ENCODE assay signal across 25 cellular contexts in genomic region chr7:74718336-74718735, GRCh38. TPM values are rescaled to one million over a fixed set of nuclear protein-coding genes. Genes with fewer than 3 reads are reported as not detected.
DNase-seq lines count a peak whose midpoint lies in the region; ATAC-seq, FAIRE-seq and TF ChIP-seq lines count a peak whose summit lies in the region.
"Had no signal": no experiment of that assay in that cellular context is flagged by ENCODE, and none has a peak within 500 bp of the region (broad histone marks: within the 10 kb centered on the region; RNA-seq: fewer than 3 reads in every experiment).

No MANE protein-coding gene starts in this region.

- no peaks in the 10 kb centered on the region for H3K9me3 Mint-ChIP-seq in CD4-positive, alpha-beta T cell
- H3K9me3 Mint-ChIP-seq in astrocyte (ENCODE audit: unreplicated experiment) = no peaks in the 10 kb centered on the region
- peaks cover 0 to 2% (median under 1%) of the 10 kb centered on the region in 5 donors for H3K9me3 Mint-ChIP-seq in CD8-positive, alpha-beta memory T cell
- H3K9me3 Mint-ChIP-seq: neural crest cell had no signal

- intact Hi-C loops in CD4-positive, alpha-beta T cell (cut with DNase I, micrococcal nuclease) = loop anchor here in 1 of 2 experiments (10.0 kb wide), 1 partner anchor 304 kb away; no protein-coding TSS in a partner anchor

- no peaks in the 10 kb centered on the region for H3K27me3 Mint-ChIP-seq in CD4-positive, alpha-beta T cell
- no peaks in the 10 kb centered on the region for H3K27me3 Mint-ChIP-seq in astrocyte (ENCODE audit: low read depth, unreplicated experiment)
- H3K27me3 Mint-ChIP-seq in CD8-positive, alpha-beta memory T cell = no peaks in the 10 kb centered on the region
- H3K27me3 Mint-ChIP-seq: activated CD4-positive, alpha-beta T cell treated with anti-CD3 and anti-CD28 coated beads, Interleukin-2, amount 10 ng/mL, durations not matched to agents 7 days and 5 days; IgD-negative memory B cell had no signal

- no peaks in the 10 kb centered on the region for H3K27me3 ChIP-seq in CD4-positive, alpha-beta T cell (ENCODE audit: control insufficient read depth, insufficient read depth, low read length)
- no peaks in the 10 kb centered on the region for H3K27me3 ChIP-seq in astrocyte (ENCODE audit: insufficient read depth, low read length)
- H3K27me3 ChIP-seq in CD8-positive, alpha-beta memory T cell (ENCODE audit: insufficient read depth, low read length, poor library complexity, severe bottlenecking) = no peaks in the 10 kb centered on the region
- H3K27me3 ChIP-seq: esophagus squamous epithelium, tibial nerve had no signal

- WGBS in mesodermal cell (ENCODE audit: insufficient coverage in 2 of 2), 2 experiments = 83% methylated on average over 1 of the region's 1 CpG; no CpG with 5 or more reads in 1 of the 2 experiments

- peaks cover 29% of the 10 kb centered on the region for H3K79me2 ChIP-seq in astrocyte (ENCODE audit: insufficient read depth, low read length)

- peak overlapping the region; percentile 33 for H3K4me2 ChIP-seq in astrocyte (ENCODE audit: low read length)

- POLR2A ChIA-PET in CD4-positive, alpha-beta T cell (lab: Charles Lee) = interaction anchor here (0.7 kb wide), 1 partner anchor 548 kb away, joined by 3 read pairs; no protein-coding TSS in a partner anchor
- POLR2A ChIA-PET in CD8-positive, alpha-beta memory T cell (lab: Charles Lee) = no interaction called here

- H4K20me1 ChIP-seq in astrocyte (ENCODE audit: insufficient read depth, low read length) = peaks cover 5% of the 10 kb centered on the region

- peaks cover 79% of the 10 kb centered on the region for H3K36me3 Mint-ChIP-seq in CD4-positive, alpha-beta T cell (ENCODE audit: low read depth)
- peaks cover 13% of the 10 kb centered on the region for H3K36me3 Mint-ChIP-seq in astrocyte (ENCODE audit: low read depth, unreplicated experiment)
- H3K36me3 Mint-ChIP-seq in CD8-positive, alpha-beta memory T cell = peaks cover 12 to 69% (median 31%) of the 10 kb centered on the region in 3 donors

- peak overlapping the region; percentile 76 for H3K27ac Mint-ChIP-seq in CD4-positive, alpha-beta T cell
- H3K27ac Mint-ChIP-seq in astrocyte (ENCODE audit: unreplicated experiment) = peak overlapping the region; percentile 48
- peak overlapping the region in 1 of 8 donors; percentile 6 for H3K27ac Mint-ChIP-seq in CD8-positive, alpha-beta memory T cell
- H3K27ac Mint-ChIP-seq: activated CD4-positive, alpha-beta T cell treated with anti-CD3 and anti-CD28 coated beads, Interleukin-2, amount 10 ng/mL, durations not matched to agents 7 days and 5 days; IgD-negative memory B cell; T-helper 1 cell treated with Interleukin-12 subunit alpha and Interleukin-12 subunit beta and Interleukin-4 antibody, amounts not matched to agents 30 μg/mL and 1 μg/mL, for 36 hours had no signal

- H3K36me3 ChIP-seq in astrocyte (ENCODE audit: insufficient read depth, low read length) (peaks cover 64% of the 10 kb centered on the region), mesodermal cell (ENCODE audit: control insufficient read depth, insufficient read depth, low read length) (peaks cover 71% of the 10 kb centered on the region)
- peaks cover 30% of the 10 kb centered on the region for H3K36me3 ChIP-seq in CD8-positive, alpha-beta memory T cell (ENCODE audit: insufficient read depth, low read length)

- H3K4me3 Mint-ChIP-seq in CD4-positive, alpha-beta T cell = no peak overlapping the region
- H3K4me3 Mint-ChIP-seq in astrocyte (ENCODE audit: unreplicated experiment) = peak overlapping the region; percentile 14
- H3K4me3 Mint-ChIP-seq in CD8-positive, alpha-beta memory T cell = no peak overlapping the region
- H3K4me3 Mint-ChIP-seq: activated CD4-positive, alpha-beta T cell treated with anti-CD3 and anti-CD28 coated beads, Interleukin-2, amount 10 ng/mL, durations not matched to agents 7 days and 5 days; IgD-negative memory B cell; T-helper 1 cell treated with Interleukin-12 subunit alpha and Interleukin-12 subunit beta and Interleukin-4 antibody, amounts not matched to agents 30 μg/mL and 1 μg/mL, for 36 hours had no signal

- H3K4me1 Mint-ChIP-seq in CD4-positive, alpha-beta T cell (ENCODE audit: low read depth) = peaks cover 9% of the 10 kb centered on the region
- H3K4me1 Mint-ChIP-seq in astrocyte (ENCODE audit: low read depth, unreplicated experiment) = peaks cover 22% of the 10 kb centered on the region
- no peaks in the 10 kb centered on the region for H3K4me1 Mint-ChIP-seq in CD8-positive, alpha-beta memory T cell
- H3K4me1 Mint-ChIP-seq: neural crest cell had no signal

- ATAC-seq in CD4-positive, alpha-beta T cell (ENCODE audit: poor library complexity) = no peak
- ATAC-seq in HG03442 (IDR thresholded peaks at IDR 0.05; ENCODE audit: unreplicated experiment) = no peak

- H3K27ac ChIP-seq in CD4-positive, alpha-beta T cell (ENCODE audit: low read depth, low read length) = no peak overlapping the region
- H3K27ac ChIP-seq in astrocyte (ENCODE audit: low read depth, low read length) (no peak overlapping the region), mesodermal cell (ENCODE audit: low read depth, low read length, severe bottlenecking) (peak overlapping the region; percentile 39)
- no peak overlapping the region for H3K27ac ChIP-seq in CD8-positive, alpha-beta memory T cell (ENCODE audit: low read depth, low read length)
- H3K27ac ChIP-seq: esophagus squamous epithelium, HL-60, prostate gland, tibial nerve had no signal

- TF ChIP-seq CTCF in CD4-positive, alpha-beta T cell (IDR thresholded peaks at IDR 0.05) = no peak
- TF ChIP-seq CTCF in astrocyte (IDR thresholded peaks at IDR 0.05; ENCODE audit: insufficient read depth, low read depth, low read length) = no peak

- no peak overlapping the region for H3K9ac ChIP-seq in astrocyte (ENCODE audit: low read length)

- no peak for DNase-seq in CD4-positive, alpha-beta T cell
- DNase-seq in H54 (ENCODE audit: insufficient read length, low spot score) (no peak), astrocyte (ENCODE audit: low read depth) (peak; percentile 4), medulla oblongata (ENCODE audit: extremely low spot score) (no peak)
- no peak for DNase-seq in CD8-positive, alpha-beta memory T cell
- DNase-seq: activated CD4-positive, alpha-beta T cell treated with anti-CD3 and anti-CD28 coated beads, Interleukin-2, amount 10 ng/mL, durations not matched to agents 7 days and 5 days; activated effector memory CD4-positive, alpha-beta T cell treated with anti-CD3 and anti-CD28 coated beads, Interleukin-2, amount 50 U/mL, for 16 hours; Calu3; cerebellar nuclear complex; effector CD4-positive, alpha-beta T cell; esophagus squamous epithelium; NCI-H1694; NCI-H82; SHP77; stimulated activated CD4-positive, alpha-beta T cell treated with anti-CD3 and anti-CD28 coated beads, Interleukin-1b, Interleukin-23, amount 100 ng/mL, for 48 hours; stimulated activated naive CD4-positive, alpha-beta T cell had no signal

- peaks cover 5% of the 10 kb centered on the region for H3K9me3 ChIP-seq in CD4-positive, alpha-beta T cell (ENCODE audit: control insufficient read depth, low read length)
- H3K9me3 ChIP-seq in astrocyte (ENCODE audit: insufficient read depth, low read depth, low read length) (no peaks in the 10 kb centered on the region), mesodermal cell (ENCODE audit: control insufficient read depth, low read length) (no peaks in the 10 kb centered on the region)
- no peaks in the 10 kb centered on the region for H3K9me3 ChIP-seq in CD8-positive, alpha-beta memory T cell (ENCODE audit: low read length)
- H3K9me3 ChIP-seq: prostate gland had no signal

- peaks cover 6% of the 10 kb centered on the region for H3K4me1 ChIP-seq in astrocyte (ENCODE audit: insufficient read depth, low read length)
- peaks cover 13% of the 10 kb centered on the region for H3K4me1 ChIP-seq in mesodermal cell (ENCODE audit: control insufficient read depth, insufficient read depth, low read length, poor library complexity, severe bottlenecking)
- no peaks in the 10 kb centered on the region for H3K4me1 ChIP-seq in CD8-positive, alpha-beta memory T cell (ENCODE audit: insufficient read depth, low read length)
- H3K4me1 ChIP-seq: esophagus squamous epithelium, prostate gland, tibial nerve had no signal

- FAIRE-seq in H54 (lab: Jason Lieb, UNC) = peak; percentile 48
- FAIRE-seq in astrocyte (lab: Jason Lieb, UNC) = no peak

- CTCF ChIA-PET in CD4-positive, alpha-beta T cell (lab: Charles Lee) = no interaction called here
- CTCF ChIA-PET in CD8-positive, alpha-beta memory T cell (lab: Charles Lee) = interaction anchor here (1.4 kb wide), 1 partner anchor 9 kb away, joined by 5 read pairs; no protein-coding TSS in a partner anchor

- no peak overlapping the region for H3K4me3 ChIP-seq in astrocyte (ENCODE audit: insufficient read depth, low read depth, low read length)
- no peak overlapping the region for H3K4me3 ChIP-seq in mesodermal cell (ENCODE audit: extremely low read depth, insufficient read depth, low read length, poor library complexity, severe bottlenecking)
- no peak overlapping the region for H3K4me3 ChIP-seq in CD8-positive, alpha-beta memory T cell (ENCODE audit: low read length)
- H3K4me3 ChIP-seq: esophagus squamous epithelium, prostate gland, tibial nerve had no signal

- TF ChIP-seq POLR2A in H54 (IDR thresholded peaks at IDR 0.05; ENCODE audit: low read depth, low read length) = no peak

- H2AFZ ChIP-seq in astrocyte (ENCODE audit: low read depth, low read length) = no peak overlapping the region

RNA-seq across cellular contexts. Expression of gene NCF1, which starts 55.5 kb away (rescaled TPM):
- 1 to 10 TPM; 3.9 to 4.5 TPM for total RNA-seq in CD4-positive, alpha-beta T cell
- total RNA-seq in astrocyte = not detected in 2 replicates
- 0.26 TPM for polyA plus RNA-seq in mesodermal cell (2013, experiment 1 of 2)
- polyA plus RNA-seq in mesodermal cell (2013, experiment 2 of 2) = 0.20 TPM
- total RNA-seq in CD8-positive, alpha-beta memory T cell = under 1 TPM; 0.27 to 0.92 TPM
- polyA plus RNA-seq in CD8-positive, alpha-beta memory T cell = 7.7 TPM
- total RNA-seq: Calu3, G401, neural crest cell had no signal
